Comparison of ENCODE assay signal across 8 cellular contexts in the genomic region with DNA sequence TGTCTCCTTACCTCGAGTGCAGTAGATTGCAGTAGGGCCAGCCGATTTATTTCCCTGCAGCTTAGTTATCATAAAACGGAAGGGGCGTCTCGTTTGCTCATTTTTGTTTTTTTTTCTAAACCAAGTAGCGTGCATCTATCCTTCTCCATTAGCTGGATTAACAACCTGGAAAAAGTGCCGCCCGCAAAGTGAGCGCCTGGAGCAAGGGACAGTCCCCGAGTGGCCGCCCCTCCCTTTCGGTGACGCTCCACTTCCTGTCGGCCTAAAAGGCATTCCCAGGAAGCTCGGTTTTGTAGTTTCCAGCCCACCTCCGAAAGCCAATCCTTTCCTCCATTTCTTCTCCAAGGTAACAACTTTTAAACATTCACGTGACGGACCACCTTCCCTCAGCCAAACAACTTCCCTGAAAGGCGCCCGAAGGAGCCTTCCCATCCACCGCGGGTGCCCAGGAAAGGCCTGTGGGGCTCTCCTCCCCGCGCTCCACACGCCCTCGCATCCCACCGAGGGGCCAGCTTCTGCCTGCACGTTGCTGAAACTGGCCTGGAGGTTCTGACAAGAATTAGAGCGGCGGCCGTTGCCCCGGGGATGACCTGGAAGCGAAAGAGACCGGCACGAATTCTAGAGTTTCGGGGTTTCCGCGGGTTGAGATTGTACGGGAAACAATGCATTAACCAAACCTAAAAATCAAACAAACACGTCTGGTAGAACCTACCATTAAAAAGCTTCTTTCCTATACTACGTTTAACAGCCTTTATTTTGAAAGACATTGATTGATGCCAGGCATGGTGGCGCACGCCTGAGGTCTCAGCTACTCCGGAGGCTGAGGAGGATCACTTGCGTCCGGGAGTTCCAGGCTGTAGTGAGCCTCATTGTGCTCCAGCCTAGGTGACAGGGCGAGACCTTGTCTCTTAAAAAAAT. TPM values are rescaled to one million over a fixed set of nuclear protein-coding genes. Genes with fewer than 3 reads are reported as not detected.
A peak's percentile ranks its signal among the peaks of the same experiment; 100 is the strongest.
DNase-seq lines count a peak whose midpoint lies in the region; ATAC-seq and TF ChIP-seq lines count a peak whose summit lies in the region.

A gene with protein sequence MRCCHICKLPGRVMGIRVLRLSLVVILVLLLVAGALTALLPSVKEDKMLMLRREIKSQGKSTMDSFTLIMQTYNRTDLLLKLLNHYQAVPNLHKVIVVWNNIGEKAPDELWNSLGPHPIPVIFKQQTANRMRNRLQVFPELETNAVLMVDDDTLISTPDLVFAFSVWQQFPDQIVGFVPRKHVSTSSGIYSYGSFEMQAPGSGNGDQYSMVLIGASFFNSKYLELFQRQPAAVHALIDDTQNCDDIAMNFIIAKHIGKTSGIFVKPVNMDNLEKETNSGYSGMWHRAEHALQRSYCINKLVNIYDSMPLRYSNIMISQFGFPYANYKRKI (minus strand): TSS at position 221 of the 918 bp plus-strand sequence. CDS start 6,085 bp downstream, outside the sequence.

- peaks cover 43% of the 10 kb centered on the region for H3K4me1 Mint-ChIP-seq in activated CD8-positive, alpha-beta T cell treated with anti-CD3 and anti-CD28 coated beads, Interleukin-2, amount 10 ng/mL, durations not matched to agents 7 days and 5 days (ENCODE audit: low read depth)

- peaks cover 29% of the 10 kb centered on the region for H3K4me1 ChIP-seq in lower lobe of right lung

- peak within 1 kb of the TSS; percentile 99 for H3K4me3 Mint-ChIP-seq in activated CD8-positive, alpha-beta T cell treated with anti-CD3 and anti-CD28 coated beads, Interleukin-2, amount 10 ng/mL, durations not matched to agents 7 days and 5 days

- peaks cover 42% of the 10 kb centered on the region for H3K36me3 Mint-ChIP-seq in activated CD8-positive, alpha-beta T cell treated with anti-CD3 and anti-CD28 coated beads, Interleukin-2, amount 10 ng/mL, durations not matched to agents 7 days and 5 days (ENCODE audit: low read depth)

- peak within 1 kb of the TSS; percentile 82 for H3K4me3 ChIP-seq in lower lobe of right lung

- intact Hi-C loops in lower lobe of right lung (cut with DNase I), result no loop called here

- H3K27me3 Mint-ChIP-seq in activated CD8-positive, alpha-beta T cell treated with anti-CD3 and anti-CD28 coated beads, Interleukin-2, amount 10 ng/mL, durations not matched to agents 7 days and 5 days (ENCODE audit: low read depth), result no peaks in the 10 kb centered on the region

- peak within 1 kb of the TSS; percentile 97 for H3K27ac Mint-ChIP-seq in activated CD8-positive, alpha-beta T cell treated with anti-CD3 and anti-CD28 coated beads, Interleukin-2, amount 10 ng/mL, durations not matched to agents 7 days and 5 days

- H3K9me3 ChIP-seq in lower lobe of right lung, result peaks cover 3% of the 10 kb centered on the region

- peaks cover 18% of the 10 kb centered on the region for H3K36me3 ChIP-seq in lower lobe of right lung

- CTCF ChIA-PET in activated CD8-positive, alpha-beta T cell treated with anti-CD3 and anti-CD28 coated beads, Interleukin-2, amount 10 ng/mL, durations not matched to agents 7 days and 5 days (lab: Charles Lee), result interaction anchor here (0.8 to 2.6 kb wide), 7 partner anchors 21 to 436 kb away, joined by 4 to 9 read pairs (median 6); no protein-coding TSS in a partner anchor

- peak; percentile 50 for ATAC-seq in GM19395 (IDR thresholded peaks at IDR 0.05; ENCODE audit: unreplicated experiment)
- peak; percentile 28 for ATAC-seq in HG03565 (IDR thresholded peaks at IDR 0.05; ENCODE audit: unreplicated experiment)
- ATAC-seq in activated CD8-positive, alpha-beta T cell treated with anti-CD3 and anti-CD28 coated beads, Interleukin-2, amount 10 ng/mL, durations not matched to agents 7 days and 5 days, result peak; percentile 34
- peak; percentile 81 to 88 for ATAC-seq in lower lobe of right lung

- H3K27me3 ChIP-seq in lower lobe of right lung (ENCODE audit: low read depth), result no peaks in the 10 kb centered on the region

- DNase-seq in CD1c-positive myeloid dendritic cell (ENCODE audit: extremely low spot score) (peak; percentile 79), NCI-H748 treated with DMSO at 0.1 percent for 48 hours (lab: John Stamatoyannopoulos, UW) (peak; percentile 90), lower lobe of right lung (peak; percentile 91)
- DNase-seq in activated CD8-positive, alpha-beta T cell treated with anti-CD3 and anti-CD28 coated beads, Interleukin-2, amount 10 ng/mL, durations not matched to agents 7 days and 5 days, result peak; percentile 68
- peak; percentile 49 for DNase-seq in effector CD4-positive, alpha-beta T cell
- DNase-seq in stimulated activated CD4-positive, alpha-beta T cell treated with anti-CD3 and anti-CD28 coated beads, TNF-alpha, amount 100 ng/mL, for 24 hours (ENCODE audit: low read depth in 3 of 3), result peak; percentile 46 to 77 (median 52)

- peak within 1 kb of the TSS; percentile 96 for H3K27ac ChIP-seq in lower lobe of right lung

- H3K9me3 Mint-ChIP-seq in activated CD8-positive, alpha-beta T cell treated with anti-CD3 and anti-CD28 coated beads, Interleukin-2, amount 10 ng/mL, durations not matched to agents 7 days and 5 days (ENCODE audit: insufficient read depth), result peaks cover 16% of the 10 kb centered on the region

- TF ChIP-seq CTCF in lower lobe of right lung (IDR thresholded peaks at IDR 0.05), result no peak

- POLR2A ChIA-PET in activated CD8-positive, alpha-beta T cell treated with anti-CD3 and anti-CD28 coated beads, Interleukin-2, amount 10 ng/mL, durations not matched to agents 7 days and 5 days (lab: Charles Lee), result interaction anchor here (0.6 to 1.7 kb wide), 5 partner anchors 17 to 451 kb away, joined by 3 to 5 read pairs (median 3); no protein-coding TSS in a partner anchor

RNA-seq across cellular contexts. Expression of the gene that starts here (rescaled TPM):
- 1 to 10 TPM; 2.0 to 2.6 TPM for total RNA-seq in activated CD8-positive, alpha-beta T cell treated with anti-CD3 and anti-CD28 coated beads, Interleukin-2, amount 10 ng/mL, durations not matched to agents 7 days and 5 days
- 10.2 TPM for total RNA-seq in lower lobe of right lung

Comparison
In these comparisons a context has a peak if more than half of its experiments do, and no peak if none do; other contexts are left out.
1. Peak in every context shown above with its lines: DNase-seq, ATAC-seq, H3K4me3 ChIP-seq and H3K27ac ChIP-seq.
2. ATAC-seq: peak in every context shown above with its lines; median percentile 84 in lower lobe of right lung; 50 in GM19395; 34 in activated CD8-positive, alpha-beta T cell treated with anti-CD3 and anti-CD28 coated beads, Interleukin-2, amount 10 ng/mL, durations not matched to agents 7 days and 5 days; 28 in HG03565.